Comparison of ENCODE assay signal across 17 cellular contexts in the genomic region with DNA sequence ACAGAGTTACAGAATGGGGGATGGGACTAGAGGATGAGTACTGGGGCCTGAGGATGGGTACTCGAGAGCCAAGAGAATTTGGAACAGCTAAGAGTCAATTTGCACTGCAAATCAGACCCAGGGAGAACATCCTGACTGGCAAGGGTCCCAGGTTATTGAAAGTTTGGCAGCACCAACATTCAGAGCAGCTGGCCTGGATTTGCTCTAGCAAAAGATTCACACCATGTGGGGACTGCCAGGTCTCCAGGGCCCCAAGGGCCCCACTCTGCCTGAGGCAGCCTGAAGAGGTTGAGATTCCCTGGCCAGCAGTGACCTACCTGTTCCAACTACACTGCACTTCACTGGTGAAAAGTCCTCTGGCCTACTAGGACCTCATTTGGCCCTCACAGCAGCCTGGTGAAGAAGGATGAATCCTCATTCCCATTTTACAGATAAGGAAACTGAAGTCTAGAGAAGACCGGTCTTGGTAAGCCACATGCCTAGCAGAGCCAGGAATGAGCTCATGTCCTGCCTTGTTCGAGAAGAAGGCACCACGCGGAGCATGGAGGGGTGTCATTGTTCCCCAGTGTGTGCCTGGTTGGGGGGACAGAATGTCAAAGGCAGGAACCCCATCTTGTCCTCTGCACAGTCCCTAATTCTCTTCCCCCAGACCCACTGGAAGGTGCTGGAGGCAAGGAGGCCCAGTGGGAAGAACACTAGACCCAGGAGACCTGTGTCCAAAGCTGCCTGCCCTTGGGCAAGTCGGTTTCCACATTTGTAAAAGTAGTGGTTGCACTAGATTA.
A peak's percentile ranks its signal among the peaks of the same experiment; 100 is the strongest.
DNase-seq lines count a peak whose midpoint lies in the region; ATAC-seq and TF ChIP-seq lines count a peak whose summit lies in the region.
"Had no signal": no experiment of that assay in that cellular context is flagged by ENCODE, and none has a peak within 500 bp of the region (broad histone marks: within the 10 kb centered on the region; RNA-seq: fewer than 3 reads in every experiment).

No MANE protein-coding gene starts in this region.

- H3K4me1 ChIP-seq in lower lobe of right lung: peaks cover 8% of the 10 kb centered on the region
- H3K4me1 ChIP-seq: colonic mucosa, SJSA1 had no signal

- H3K36me3 ChIP-seq in lower lobe of right lung: no peaks in the 10 kb centered on the region
- H3K36me3 ChIP-seq: colonic mucosa, SJSA1 had no signal

- H3K36me3 Mint-ChIP-seq in nephron (ENCODE audit: low read depth): peaks cover 4% of the 10 kb centered on the region
- H3K36me3 Mint-ChIP-seq in activated naive CD4-positive, alpha-beta T cell treated with anti-CD3 and anti-CD28 coated beads, Interleukin-2, amount 50 U/mL, for 72 hours: no peaks in the 10 kb centered on the region
- H3K36me3 Mint-ChIP-seq: immature natural killer cell had no signal

- no peaks in the 10 kb centered on the region for H3K27me3 Mint-ChIP-seq in nephron (ENCODE audit: low read depth)

- peak; percentile 15 for DNase-seq in AG09319 (ENCODE audit: extremely low read depth, low read depth)
- peak; percentile 88 to 96 for DNase-seq in NCI-H446 (lab: John Stamatoyannopoulos, UW)
- DNase-seq in fibroblast of peridontal ligament (ENCODE audit: extremely low read depth): peak; percentile 78
- no peak for DNase-seq in activated naive CD4-positive, alpha-beta T cell treated with anti-CD3 and anti-CD28 coated beads, Interleukin-2, amount 50 U/mL, for 72 hours (ENCODE audit: low spot score in 2 of 2)
- DNase-seq in NCI-H774 (lab: John Stamatoyannopoulos, UW): no peak
- no peak for DNase-seq in lower lobe of right lung
- DNase-seq in NK-92 treated with Interleukin-12 subunit alpha and Interleukin-12 subunit beta, amount 100 ng/mL, for 24 hours (lab: John Stamatoyannopoulos, UW): no peak
- DNase-seq: activated CD8-positive, alpha-beta memory T cell treated with anti-CD3 and anti-CD28 coated beads, Interleukin-2, amount 50 U/mL, for 4 hours; colonic mucosa; immature natural killer cell; mesenchymal stem cell; NCI-H146; NCI-H510A treated with DMSO at 0.1 percent for 48 hours; nephron progenitor cell; T-helper 2 cell had no signal

- peaks cover 2% of the 10 kb centered on the region for H3K9me3 Mint-ChIP-seq in nephron
- no peaks in the 10 kb centered on the region for H3K9me3 Mint-ChIP-seq in activated naive CD4-positive, alpha-beta T cell treated with anti-CD3 and anti-CD28 coated beads, Interleukin-2, amount 50 U/mL, for 72 hours
- H3K9me3 Mint-ChIP-seq: immature natural killer cell, nephron progenitor cell had no signal

- peak overlapping the region in 2 of 3 experiments; percentile 74 to 76 for H3K27ac Mint-ChIP-seq in nephron
- H3K27ac Mint-ChIP-seq in activated naive CD4-positive, alpha-beta T cell treated with anti-CD3 and anti-CD28 coated beads, Interleukin-2, amount 50 U/mL, for 72 hours: no peak overlapping the region
- H3K27ac Mint-ChIP-seq: immature natural killer cell, nephron progenitor cell had no signal

- H3K27me3 ChIP-seq in lower lobe of right lung (ENCODE audit: low read depth): no peaks in the 10 kb centered on the region
- H3K27me3 ChIP-seq: colonic mucosa, SJSA1 had no signal

- peaks cover 66% of the 10 kb centered on the region for H3K4me1 Mint-ChIP-seq in nephron
- H3K4me1 Mint-ChIP-seq: immature natural killer cell had no signal

- H3K27ac ChIP-seq in lower lobe of right lung: no peak overlapping the region
- H3K27ac ChIP-seq: colonic mucosa, SJSA1 had no signal

- H3K4me3 Mint-ChIP-seq in nephron: no peak overlapping the region
- H3K4me3 Mint-ChIP-seq: immature natural killer cell, nephron progenitor cell had no signal

- intact Hi-C loops in lower lobe of right lung (cut with DNase I): no loop called here

- H3K4me3 ChIP-seq in lower lobe of right lung: no peak overlapping the region
- H3K4me3 ChIP-seq: colonic mucosa, SJSA1 had no signal

- no peak for TF ChIP-seq CTCF in AG09319 (IDR thresholded peaks at IDR 0.05; ENCODE audit: low read depth, low read length)
- no peak for TF ChIP-seq CTCF in nephron (IDR thresholded peaks at IDR 0.05; ENCODE audit: unreplicated experiment in 3 of 3)
- no peak for TF ChIP-seq CTCF in lower lobe of right lung (IDR thresholded peaks at IDR 0.05)

- H3K9me3 ChIP-seq in lower lobe of right lung: no peaks in the 10 kb centered on the region
- H3K9me3 ChIP-seq: colonic mucosa, SJSA1 had no signal

- ATAC-seq in activated naive CD4-positive, alpha-beta T cell treated with anti-CD3 and anti-CD28 coated beads, Interleukin-2, amount 50 U/mL, for 72 hours: no peak
- ATAC-seq in lower lobe of right lung: no peak

Comparison
In these comparisons a context has a peak if more than half of its experiments do, and no peak if none do; other contexts are left out.
1. DNase-seq: peak in AG09319 (single experiment), NCI-H446 (2 of 2) and fibroblast of peridontal ligament (single experiment); none in activated naive CD4-positive, alpha-beta T cell treated with anti-CD3 and anti-CD28 coated beads, Interleukin-2, amount 50 U/mL, for 72 hours (0 of 2), NCI-H774 (single experiment), lower lobe of right lung (single experiment) and NK-92 treated with Interleukin-12 subunit alpha and Interleukin-12 subunit beta, amount 100 ng/mL, for 24 hours (single experiment).
2. H3K27ac Mint-ChIP-seq: peak in nephron (2 of 3); none in activated naive CD4-positive, alpha-beta T cell treated with anti-CD3 and anti-CD28 coated beads, Interleukin-2, amount 50 U/mL, for 72 hours (0 of 2).